1 cellular context compared by ENCODE assay signal in the genomic region with DNA sequence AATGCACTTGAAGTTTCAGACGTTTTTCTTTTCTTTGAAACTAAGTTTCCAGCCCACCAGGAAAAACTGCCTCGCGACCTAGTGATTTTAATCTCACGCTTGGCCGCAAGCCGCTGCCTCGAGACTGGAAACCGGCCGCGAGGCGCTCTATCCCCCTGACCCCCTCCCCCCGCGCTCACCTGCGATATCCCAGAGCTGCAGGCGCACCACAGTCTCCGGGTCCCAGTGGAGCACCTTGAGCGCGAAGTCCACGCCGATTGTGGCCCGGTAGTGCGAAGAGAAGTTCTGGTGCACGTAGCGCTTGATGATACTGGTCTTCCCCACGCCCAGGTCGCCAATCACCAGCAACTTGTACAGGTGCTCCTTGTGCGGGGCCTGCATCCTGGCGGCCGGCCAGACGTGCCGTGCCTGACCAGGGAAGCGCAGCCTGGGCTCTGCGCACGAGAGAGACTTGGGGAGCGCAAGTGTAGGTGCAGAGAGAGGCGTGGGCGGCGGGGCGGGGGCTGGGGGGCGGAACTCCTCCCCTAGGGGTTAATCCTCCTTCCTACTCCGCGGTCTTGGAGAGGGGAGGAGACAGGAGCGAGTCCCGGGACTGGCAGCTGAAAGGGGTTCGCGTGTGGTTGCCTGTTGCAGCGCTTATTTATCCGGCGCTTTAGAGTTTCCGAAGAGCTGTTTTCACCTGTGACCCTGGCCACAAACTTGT.
A peak's percentile ranks its signal among the peaks of the same experiment; 100 is the strongest.
TF ChIP-seq lines count a peak whose summit lies in the region.

A gene (minus strand): TSS at position 440 of the 703 bp plus-strand sequence. CDS start 59 bp downstream, at position 381.

TF ChIP-seq in WTC11, 78 proteins besides CTCF, POLR2A, EP300 and RAD21 (continued from another document and continues in another):
- TF ChIP-seq, protein P1, sequence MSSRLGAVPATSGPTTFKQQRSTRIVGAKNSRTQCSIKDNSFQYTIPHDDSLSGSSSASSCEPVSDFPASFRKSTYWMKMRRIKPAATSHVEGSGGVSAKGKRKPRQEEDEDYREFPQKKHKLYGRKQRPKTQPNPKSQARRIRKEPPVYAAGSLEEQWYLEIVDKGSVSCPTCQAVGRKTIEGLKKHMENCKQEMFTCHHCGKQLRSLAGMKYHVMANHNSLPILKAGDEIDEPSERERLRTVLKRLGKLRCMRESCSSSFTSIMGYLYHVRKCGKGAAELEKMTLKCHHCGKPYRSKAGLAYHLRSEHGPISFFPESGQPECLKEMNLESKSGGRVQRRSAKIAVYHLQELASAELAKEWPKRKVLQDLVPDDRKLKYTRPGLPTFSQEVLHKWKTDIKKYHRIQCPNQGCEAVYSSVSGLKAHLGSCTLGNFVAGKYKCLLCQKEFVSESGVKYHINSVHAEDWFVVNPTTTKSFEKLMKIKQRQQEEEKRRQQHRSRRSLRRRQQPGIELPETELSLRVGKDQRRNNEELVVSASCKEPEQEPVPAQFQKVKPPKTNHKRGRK (CRISPR knock-in tag; IDR thresholded peaks at IDR 0.05; ENCODE audit: borderline replicate concordance), result no peak
- TF ChIP-seq EMX1 (CRISPR knock-in tag; IDR thresholded peaks at IDR 0.05) (no peak), NFATC4 (CRISPR knock-in tag; IDR thresholded peaks at IDR 0.05) (no peak), GTF2I (CRISPR knock-in tag; conservative IDR thresholded peaks at IDR 0.05) (no peak), MXD4 (CRISPR knock-in tag; IDR thresholded peaks at IDR 0.05; ENCODE audit: borderline replicate concordance) (no peak), FOXJ3 (CRISPR knock-in tag; IDR thresholded peaks at IDR 0.05; ENCODE audit: borderline replicate concordance) (no peak), NR3C1 (CRISPR knock-in tag; conservative IDR thresholded peaks at IDR 0.05; ENCODE audit: low read depth) (no peak), GRHL2 (CRISPR knock-in tag; IDR thresholded peaks at IDR 0.05; ENCODE audit: insufficient replicate concordance, severe bottlenecking) (no peak), FOXK1 (CRISPR knock-in tag; IDR thresholded peaks at IDR 0.05) (no peak), NFE2L1 (CRISPR knock-in tag; IDR thresholded peaks at IDR 0.05) (peak; percentile 60; the same call in 1 of the 2 replicates), ZNF423 (CRISPR knock-in tag; IDR thresholded peaks at IDR 0.05) (peak; percentile 8; the same call in 1 of the 2 replicates), RORB (CRISPR knock-in tag; IDR thresholded peaks at IDR 0.05) (no peak), ZNF317 (CRISPR knock-in tag; IDR thresholded peaks at IDR 0.05; ENCODE audit: borderline replicate concordance, low read depth) (no peak), JAZF1 (CRISPR knock-in tag; IDR thresholded peaks at IDR 0.05) (no peak), FOXP1 (CRISPR knock-in tag; IDR thresholded peaks at IDR 0.05; ENCODE audit: borderline replicate concordance) (peak; percentile 91), KAT7 (CRISPR knock-in tag; IDR thresholded peaks at IDR 0.05; ENCODE audit: borderline replicate concordance) (0 out of 2 replicates have a peak, but pooled peaks have one; percentile 33), TEAD4 (CRISPR knock-in tag; IDR thresholded peaks at IDR 0.05) (no peak), MYBL2 (CRISPR knock-in tag; IDR thresholded peaks at IDR 0.05) (0 out of 2 replicates have a peak, but pooled peaks have one; percentile 28), PRRX2 (CRISPR knock-in tag; IDR thresholded peaks at IDR 0.05) (no peak), TCF7 (CRISPR knock-in tag; IDR thresholded peaks at IDR 0.05; ENCODE audit: low read depth) (no peak), ZNF263 (CRISPR knock-in tag; IDR thresholded peaks at IDR 0.05; ENCODE audit: low read depth) (peak; percentile 30; the same call in 1 of the 2 replicates), RELA (CRISPR knock-in tag; IDR thresholded peaks at IDR 0.05; ENCODE audit: borderline replicate concordance) (0 out of 2 replicates have a peak, but pooled peaks have one; percentile 19), OVOL2 (CRISPR knock-in tag; IDR thresholded peaks at IDR 0.05; ENCODE audit: borderline replicate concordance) (no peak), ATF1 (CRISPR knock-in tag; IDR thresholded peaks at IDR 0.05) (no peak), SMAD3 (CRISPR knock-in tag; IDR thresholded peaks at IDR 0.05; ENCODE audit: borderline replicate concordance) (no peak), NFYB (CRISPR knock-in tag; conservative IDR thresholded peaks at IDR 0.05; ENCODE audit: low read depth) (no peak), ZNF121 (CRISPR knock-in tag; IDR thresholded peaks at IDR 0.05) (peak; percentile 70; the same call in 1 of the 2 replicates), ZNF671 (CRISPR knock-in tag; IDR thresholded peaks at IDR 0.05) (no peak)
- TF ChIP-seq, protein P2, sequence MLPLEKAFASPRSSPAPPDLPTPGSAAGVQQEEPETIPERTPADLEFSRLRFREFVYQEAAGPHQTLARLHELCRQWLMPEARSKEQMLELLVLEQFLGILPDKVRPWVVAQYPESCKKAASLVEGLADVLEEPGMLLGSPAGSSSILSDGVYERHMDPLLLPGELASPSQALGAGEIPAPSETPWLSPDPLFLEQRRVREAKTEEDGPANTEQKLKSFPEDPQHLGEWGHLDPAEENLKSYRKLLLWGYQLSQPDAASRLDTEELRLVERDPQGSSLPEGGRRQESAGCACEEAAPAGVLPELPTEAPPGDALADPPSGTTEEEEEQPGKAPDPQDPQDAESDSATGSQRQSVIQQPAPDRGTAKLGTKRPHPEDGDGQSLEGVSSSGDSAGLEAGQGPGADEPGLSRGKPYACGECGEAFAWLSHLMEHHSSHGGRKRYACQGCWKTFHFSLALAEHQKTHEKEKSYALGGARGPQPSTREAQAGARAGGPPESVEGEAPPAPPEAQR (CRISPR knock-in tag; IDR thresholded peaks at IDR 0.05), result no peak
- TF ChIP-seq, protein P3, sequence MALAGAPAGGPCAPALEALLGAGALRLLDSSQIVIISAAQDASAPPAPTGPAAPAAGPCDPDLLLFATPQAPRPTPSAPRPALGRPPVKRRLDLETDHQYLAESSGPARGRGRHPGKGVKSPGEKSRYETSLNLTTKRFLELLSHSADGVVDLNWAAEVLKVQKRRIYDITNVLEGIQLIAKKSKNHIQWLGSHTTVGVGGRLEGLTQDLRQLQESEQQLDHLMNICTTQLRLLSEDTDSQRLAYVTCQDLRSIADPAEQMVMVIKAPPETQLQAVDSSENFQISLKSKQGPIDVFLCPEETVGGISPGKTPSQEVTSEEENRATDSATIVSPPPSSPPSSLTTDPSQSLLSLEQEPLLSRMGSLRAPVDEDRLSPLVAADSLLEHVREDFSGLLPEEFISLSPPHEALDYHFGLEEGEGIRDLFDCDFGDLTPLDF (CRISPR knock-in tag; IDR thresholded peaks at IDR 0.05), result 0 out of 2 replicates have a peak, but pooled peaks have one; percentile 30
- TF ChIP-seq, protein P4, sequence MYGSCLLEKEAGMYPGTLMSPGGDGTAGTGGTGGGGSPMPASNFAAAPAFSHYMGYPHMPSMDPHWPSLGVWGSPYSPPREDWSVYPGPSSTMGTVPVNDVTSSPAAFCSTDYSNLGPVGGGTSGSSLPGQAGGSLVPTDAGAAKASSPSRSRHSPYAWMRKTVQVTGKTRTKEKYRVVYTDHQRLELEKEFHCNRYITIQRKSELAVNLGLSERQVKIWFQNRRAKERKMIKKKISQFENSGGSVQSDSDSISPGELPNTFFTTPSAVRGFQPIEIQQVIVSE (CRISPR knock-in tag; IDR thresholded peaks at IDR 0.05; ENCODE audit: borderline replicate concordance), result no peak
- TF ChIP-seq, protein P5, sequence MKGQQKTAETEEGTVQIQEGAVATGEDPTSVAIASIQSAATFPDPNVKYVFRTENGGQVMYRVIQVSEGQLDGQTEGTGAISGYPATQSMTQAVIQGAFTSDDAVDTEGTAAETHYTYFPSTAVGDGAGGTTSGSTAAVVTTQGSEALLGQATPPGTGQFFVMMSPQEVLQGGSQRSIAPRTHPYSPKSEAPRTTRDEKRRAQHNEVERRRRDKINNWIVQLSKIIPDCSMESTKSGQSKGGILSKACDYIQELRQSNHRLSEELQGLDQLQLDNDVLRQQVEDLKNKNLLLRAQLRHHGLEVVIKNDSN (CRISPR knock-in tag; IDR thresholded peaks at IDR 0.05), result no peak; the same call in 1 of the 2 replicates
- TF ChIP-seq, protein P6, sequence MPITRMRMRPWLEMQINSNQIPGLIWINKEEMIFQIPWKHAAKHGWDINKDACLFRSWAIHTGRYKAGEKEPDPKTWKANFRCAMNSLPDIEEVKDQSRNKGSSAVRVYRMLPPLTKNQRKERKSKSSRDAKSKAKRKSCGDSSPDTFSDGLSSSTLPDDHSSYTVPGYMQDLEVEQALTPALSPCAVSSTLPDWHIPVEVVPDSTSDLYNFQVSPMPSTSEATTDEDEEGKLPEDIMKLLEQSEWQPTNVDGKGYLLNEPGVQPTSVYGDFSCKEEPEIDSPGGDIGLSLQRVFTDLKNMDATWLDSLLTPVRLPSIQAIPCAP (CRISPR knock-in tag; IDR thresholded peaks at IDR 0.05), result peak; percentile 17; the same call in 1 of the 2 replicates
- TF ChIP-seq, protein P7, sequence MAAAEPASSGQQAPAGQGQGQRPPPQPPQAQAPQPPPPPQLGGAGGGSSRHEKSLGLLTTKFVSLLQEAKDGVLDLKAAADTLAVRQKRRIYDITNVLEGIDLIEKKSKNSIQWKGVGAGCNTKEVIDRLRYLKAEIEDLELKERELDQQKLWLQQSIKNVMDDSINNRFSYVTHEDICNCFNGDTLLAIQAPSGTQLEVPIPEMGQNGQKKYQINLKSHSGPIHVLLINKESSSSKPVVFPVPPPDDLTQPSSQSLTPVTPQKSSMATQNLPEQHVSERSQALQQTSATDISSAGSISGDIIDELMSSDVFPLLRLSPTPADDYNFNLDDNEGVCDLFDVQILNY (CRISPR knock-in tag; IDR thresholded peaks at IDR 0.05), result no peak
- TF ChIP-seq, protein P8, sequence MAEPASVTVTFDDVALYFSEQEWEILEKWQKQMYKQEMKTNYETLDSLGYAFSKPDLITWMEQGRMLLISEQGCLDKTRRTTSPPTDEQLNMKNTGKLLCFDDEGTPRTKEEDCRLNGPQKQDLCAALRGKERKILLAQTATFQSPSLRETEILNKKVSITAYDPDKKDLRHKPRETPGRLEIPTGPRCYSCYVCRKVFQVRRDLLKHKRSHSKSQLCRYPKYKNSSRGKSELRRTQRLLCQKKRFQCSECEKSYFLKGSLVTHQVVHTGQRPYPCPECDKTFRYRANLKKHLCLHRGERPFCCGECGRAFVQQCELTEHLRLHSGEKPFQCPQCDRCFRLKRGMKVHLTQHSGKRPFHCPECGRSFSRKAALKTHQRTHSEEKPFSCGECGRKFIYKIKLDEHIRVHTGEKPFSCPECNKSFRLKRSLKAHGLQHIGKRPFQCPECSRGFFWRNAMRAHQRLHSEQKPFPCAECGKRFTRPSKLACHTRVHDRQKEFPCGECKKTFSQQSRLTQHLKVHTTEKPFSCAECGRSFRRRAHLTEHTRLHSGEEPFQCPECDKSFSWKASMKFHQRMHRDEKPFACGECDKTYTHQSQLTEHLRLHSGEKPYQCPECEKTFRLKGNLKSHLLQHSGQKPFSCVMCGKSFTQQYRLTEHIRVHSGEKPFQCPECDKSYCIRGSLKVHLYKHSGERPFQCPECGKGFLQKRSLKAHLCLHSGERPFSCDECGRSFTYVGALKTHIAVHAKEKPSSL (CRISPR knock-in tag; conservative IDR thresholded peaks at IDR 0.05), result no peak
- TF ChIP-seq, protein P9, sequence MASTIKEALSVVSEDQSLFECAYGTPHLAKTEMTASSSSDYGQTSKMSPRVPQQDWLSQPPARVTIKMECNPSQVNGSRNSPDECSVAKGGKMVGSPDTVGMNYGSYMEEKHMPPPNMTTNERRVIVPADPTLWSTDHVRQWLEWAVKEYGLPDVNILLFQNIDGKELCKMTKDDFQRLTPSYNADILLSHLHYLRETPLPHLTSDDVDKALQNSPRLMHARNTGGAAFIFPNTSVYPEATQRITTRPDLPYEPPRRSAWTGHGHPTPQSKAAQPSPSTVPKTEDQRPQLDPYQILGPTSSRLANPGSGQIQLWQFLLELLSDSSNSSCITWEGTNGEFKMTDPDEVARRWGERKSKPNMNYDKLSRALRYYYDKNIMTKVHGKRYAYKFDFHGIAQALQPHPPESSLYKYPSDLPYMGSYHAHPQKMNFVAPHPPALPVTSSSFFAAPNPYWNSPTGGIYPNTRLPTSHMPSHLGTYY (CRISPR knock-in tag; IDR thresholded peaks at IDR 0.05), result no peak
- TF ChIP-seq, protein P10, sequence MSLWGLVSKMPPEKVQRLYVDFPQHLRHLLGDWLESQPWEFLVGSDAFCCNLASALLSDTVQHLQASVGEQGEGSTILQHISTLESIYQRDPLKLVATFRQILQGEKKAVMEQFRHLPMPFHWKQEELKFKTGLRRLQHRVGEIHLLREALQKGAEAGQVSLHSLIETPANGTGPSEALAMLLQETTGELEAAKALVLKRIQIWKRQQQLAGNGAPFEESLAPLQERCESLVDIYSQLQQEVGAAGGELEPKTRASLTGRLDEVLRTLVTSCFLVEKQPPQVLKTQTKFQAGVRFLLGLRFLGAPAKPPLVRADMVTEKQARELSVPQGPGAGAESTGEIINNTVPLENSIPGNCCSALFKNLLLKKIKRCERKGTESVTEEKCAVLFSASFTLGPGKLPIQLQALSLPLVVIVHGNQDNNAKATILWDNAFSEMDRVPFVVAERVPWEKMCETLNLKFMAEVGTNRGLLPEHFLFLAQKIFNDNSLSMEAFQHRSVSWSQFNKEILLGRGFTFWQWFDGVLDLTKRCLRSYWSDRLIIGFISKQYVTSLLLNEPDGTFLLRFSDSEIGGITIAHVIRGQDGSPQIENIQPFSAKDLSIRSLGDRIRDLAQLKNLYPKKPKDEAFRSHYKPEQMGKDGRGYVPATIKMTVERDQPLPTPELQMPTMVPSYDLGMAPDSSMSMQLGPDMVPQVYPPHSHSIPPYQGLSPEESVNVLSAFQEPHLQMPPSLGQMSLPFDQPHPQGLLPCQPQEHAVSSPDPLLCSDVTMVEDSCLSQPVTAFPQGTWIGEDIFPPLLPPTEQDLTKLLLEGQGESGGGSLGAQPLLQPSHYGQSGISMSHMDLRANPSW (CRISPR knock-in tag; conservative IDR thresholded peaks at IDR 0.05; ENCODE audit: low read depth), result no peak
- TF ChIP-seq, protein P11, sequence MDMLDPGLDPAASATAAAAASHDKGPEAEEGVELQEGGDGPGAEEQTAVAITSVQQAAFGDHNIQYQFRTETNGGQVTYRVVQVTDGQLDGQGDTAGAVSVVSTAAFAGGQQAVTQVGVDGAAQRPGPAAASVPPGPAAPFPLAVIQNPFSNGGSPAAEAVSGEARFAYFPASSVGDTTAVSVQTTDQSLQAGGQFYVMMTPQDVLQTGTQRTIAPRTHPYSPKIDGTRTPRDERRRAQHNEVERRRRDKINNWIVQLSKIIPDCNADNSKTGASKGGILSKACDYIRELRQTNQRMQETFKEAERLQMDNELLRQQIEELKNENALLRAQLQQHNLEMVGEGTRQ (CRISPR knock-in tag; IDR thresholded peaks at IDR 0.05), result no peak
- TF ChIP-seq, protein P12, sequence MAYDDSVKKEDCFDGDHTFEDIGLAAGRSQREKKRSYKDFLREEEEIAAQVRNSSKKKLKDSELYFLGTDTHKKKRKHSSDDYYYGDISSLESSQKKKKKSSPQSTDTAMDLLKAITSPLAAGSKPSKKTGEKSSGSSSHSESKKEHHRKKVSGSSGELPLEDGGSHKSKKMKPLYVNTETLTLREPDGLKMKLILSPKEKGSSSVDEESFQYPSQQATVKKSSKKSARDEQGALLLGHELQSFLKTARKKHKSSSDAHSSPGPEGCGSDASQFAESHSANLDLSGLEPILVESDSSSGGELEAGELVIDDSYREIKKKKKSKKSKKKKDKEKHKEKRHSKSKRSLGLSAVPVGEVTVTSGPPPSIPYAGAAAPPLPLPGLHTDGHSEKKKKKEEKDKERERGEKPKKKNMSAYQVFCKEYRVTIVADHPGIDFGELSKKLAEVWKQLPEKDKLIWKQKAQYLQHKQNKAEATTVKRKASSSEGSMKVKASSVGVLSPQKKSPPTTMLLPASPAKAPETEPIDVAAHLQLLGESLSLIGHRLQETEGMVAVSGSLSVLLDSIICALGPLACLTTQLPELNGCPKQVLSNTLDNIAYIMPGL (CRISPR knock-in tag; IDR thresholded peaks at IDR 0.05), result peak; percentile 58; the same call in 1 of the 2 replicates
- TF ChIP-seq, protein P13, sequence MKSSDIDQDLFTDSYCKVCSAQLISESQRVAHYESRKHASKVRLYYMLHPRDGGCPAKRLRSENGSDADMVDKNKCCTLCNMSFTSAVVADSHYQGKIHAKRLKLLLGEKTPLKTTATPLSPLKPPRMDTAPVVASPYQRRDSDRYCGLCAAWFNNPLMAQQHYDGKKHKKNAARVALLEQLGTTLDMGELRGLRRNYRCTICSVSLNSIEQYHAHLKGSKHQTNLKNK (CRISPR knock-in tag; IDR thresholded peaks at IDR 0.05), result no peak
